ENCODE assay signal across 27 cellular contexts in genomic region chr14:89524412-89524811, GRCh38.
"Had no signal": no experiment of that assay in that cellular context is flagged by ENCODE, and none has a peak within 500 bp of the region (broad histone marks: within the 10 kb centered on the region; RNA-seq: fewer than 3 reads in every experiment).

No MANE protein-coding gene starts in this region.

- H3K27ac Mint-ChIP-seq: mesothelial cell of epicardium; nephron; progenitor cell of endocrine pancreas; stimulated activated effector memory CD8-positive, alpha-beta T cell treated with anti-CD3 and anti-CD28 coated beads, Interleukin-12 subunit alpha, Interleukin-12 subunit beta, amount 100 ng/mL, for 72 hours; stimulated activated naive CD8-positive, alpha-beta T cell treated with anti-CD3 and anti-CD28 coated beads, Interleukin-15, Interleukin-2, amounts not matched to agents 100 ng/mL and 50 ng/mL, for 24 hours had no signal

- ATAC-seq: right cardiac atrium; stimulated activated effector memory CD8-positive, alpha-beta T cell treated with anti-CD3 and anti-CD28 coated beads, Interleukin-12 subunit alpha, Interleukin-12 subunit beta, amount 100 ng/mL, for 72 hours; upper lobe of right lung had no signal

- H3K27me3 Mint-ChIP-seq: naive B cell; progenitor cell of endocrine pancreas; stimulated activated naive CD8-positive, alpha-beta T cell treated with anti-CD3 and anti-CD28 coated beads, Interleukin-15, Interleukin-2, amounts not matched to agents 100 ng/mL and 50 ng/mL, for 24 hours had no signal

- H3K36me3 ChIP-seq: left ventricle myocardium inferior, sigmoid colon, suprapubic skin, thoracic aorta, tibial artery, upper lobe of right lung had no signal

- H3K4me1 Mint-ChIP-seq: mesothelial cell of epicardium, nephron, neural crest cell had no signal

- H3K4me1 ChIP-seq: left ventricle myocardium inferior, sigmoid colon, spleen, suprapubic skin, tibial artery, upper lobe of right lung had no signal

- H3K4me3 ChIP-seq: left ventricle myocardium inferior, lung, sigmoid colon, spleen, suprapubic skin, thoracic aorta, tibial artery, upper lobe of right lung had no signal

- H3K36me3 Mint-ChIP-seq: stimulated activated effector memory CD8-positive, alpha-beta T cell treated with anti-CD3 and anti-CD28 coated beads, Interleukin-12 subunit alpha, Interleukin-12 subunit beta, amount 100 ng/mL, for 72 hours had no signal

- H3K27ac ChIP-seq: left ventricle myocardium inferior, sigmoid colon, spleen, suprapubic skin, thoracic aorta, tibial artery, upper lobe of right lung had no signal

- H3K4me3 Mint-ChIP-seq: immature natural killer cell; mesothelial cell of epicardium; nephron; neural crest cell; stimulated activated effector memory CD8-positive, alpha-beta T cell treated with anti-CD3 and anti-CD28 coated beads, Interleukin-12 subunit alpha, Interleukin-12 subunit beta, amount 100 ng/mL, for 72 hours; stimulated activated naive CD8-positive, alpha-beta T cell treated with anti-CD3 and anti-CD28 coated beads, Interleukin-15, Interleukin-2, amounts not matched to agents 100 ng/mL and 50 ng/mL, for 24 hours had no signal

- DNase-seq: head of caudate nucleus; hippocampal formation; immature natural killer cell; kidney; left ventricle myocardium inferior; mesendoderm; naive B cell; occipital lobe; right cardiac atrium; sigmoid colon; small intestine; spleen; stimulated activated CD4-positive, alpha-beta T cell treated with anti-CD3 and anti-CD28 coated beads, Interleukin-4, amount 100 ng/mL, for 24 hours; stimulated activated naive CD4-positive, alpha-beta T cell; tibial artery; upper lobe of right lung had no signal

- H3K9me3 ChIP-seq: suprapubic skin, upper lobe of right lung had no signal

- H3K27me3 ChIP-seq: sigmoid colon, spleen, suprapubic skin, tibial artery, upper lobe of right lung had no signal

- FAIRE-seq: islet of Langerhans, kidney, small intestine, urothelium cell line had no signal
